1 cellular context compared by ENCODE assay signal in the genomic region with DNA sequence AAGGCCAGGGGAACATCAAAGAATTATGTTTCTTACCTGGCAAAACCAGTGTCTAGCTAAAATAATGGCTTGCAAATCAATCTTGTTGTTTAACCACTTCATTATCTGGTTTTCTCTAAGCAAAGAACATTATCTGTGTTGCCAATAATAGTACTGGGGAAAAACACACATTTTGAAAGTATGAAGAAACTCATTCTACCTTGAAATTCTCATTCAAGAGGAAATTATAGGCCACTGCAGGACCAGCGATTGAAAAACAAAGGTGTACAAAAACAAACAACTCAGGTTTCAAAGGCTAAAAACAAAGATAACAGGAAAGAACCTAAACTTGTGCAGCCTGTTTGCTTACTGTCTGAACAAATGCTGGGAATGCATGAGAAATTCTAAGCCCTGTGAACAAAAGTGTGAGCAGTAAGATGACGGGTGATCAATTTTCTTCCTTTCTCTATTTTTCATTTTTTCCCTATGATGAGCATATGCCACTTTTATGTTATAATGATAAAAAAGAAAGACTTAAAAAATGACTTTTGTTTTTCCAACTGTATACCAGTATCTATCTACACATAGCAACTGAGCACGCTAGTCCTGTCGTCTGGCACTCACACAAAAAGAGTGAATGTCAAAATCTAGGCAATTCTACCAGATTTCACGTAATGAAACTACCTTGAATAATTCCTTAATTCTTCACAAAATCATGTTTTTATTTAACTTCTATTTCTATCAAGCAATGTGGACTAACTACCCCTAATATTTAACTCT.
TF ChIP-seq lines count a peak whose summit lies in the region.

No MANE protein-coding gene starts in this region.

TF ChIP-seq in HepG2, 621 proteins besides CTCF, POLR2A, EP300 and RAD21 (continued from another document and continues in another):
- TF ChIP-seq, protein P1, sequence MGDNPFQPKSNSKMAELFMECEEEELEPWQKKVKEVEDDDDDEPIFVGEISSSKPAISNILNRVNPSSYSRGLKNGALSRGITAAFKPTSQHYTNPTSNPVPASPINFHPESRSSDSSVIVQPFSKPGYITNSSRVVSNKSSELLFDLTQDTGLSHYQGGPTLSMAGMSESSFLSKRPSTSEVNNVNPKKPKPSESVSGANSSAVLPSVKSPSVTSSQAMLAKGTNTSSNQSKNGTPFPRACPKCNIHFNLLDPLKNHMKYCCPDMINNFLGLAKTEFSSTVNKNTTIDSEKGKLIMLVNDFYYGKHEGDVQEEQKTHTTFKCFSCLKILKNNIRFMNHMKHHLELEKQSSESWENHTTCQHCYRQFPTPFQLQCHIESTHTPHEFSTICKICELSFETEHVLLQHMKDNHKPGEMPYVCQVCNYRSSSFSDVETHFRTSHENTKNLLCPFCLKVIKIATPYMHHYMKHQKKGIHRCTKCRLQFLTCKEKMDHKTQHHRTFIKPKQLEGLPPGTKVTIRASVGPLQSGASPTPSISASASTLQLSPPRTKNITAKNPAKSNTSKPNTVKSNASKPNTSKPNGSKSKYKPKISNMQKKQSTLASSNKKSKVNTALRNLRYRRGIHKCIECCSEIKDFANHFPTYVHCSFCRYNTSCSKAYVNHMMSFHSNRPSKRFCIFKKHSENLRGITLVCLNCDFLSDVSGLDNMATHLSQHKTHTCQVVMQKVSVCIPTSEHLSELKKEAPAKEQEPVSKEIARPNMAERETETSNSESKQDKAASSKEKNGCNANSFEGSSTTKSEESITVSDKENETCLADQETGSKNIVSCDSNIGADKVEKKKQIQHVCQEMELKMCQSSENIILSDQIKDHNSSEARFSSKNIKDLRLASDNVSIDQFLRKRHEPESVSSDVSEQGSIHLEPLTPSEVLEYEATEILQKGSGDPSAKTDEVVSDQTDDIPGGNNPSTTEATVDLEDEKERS (CRISPR knock-in tag; IDR thresholded peaks at IDR 0.05), result peak; percentile 27; the same call in 1 of the 2 replicates
- peak; percentile 82; the same call in 1 of the 2 replicates for TF ChIP-seq MEIS2 (CRISPR knock-in tag; IDR thresholded peaks at IDR 0.05)
- TF ChIP-seq ZNF558 (CRISPR knock-in tag; IDR thresholded peaks at IDR 0.05; ENCODE audit: borderline replicate concordance), result peak; percentile 91; the same call in 1 of the 2 replicates
- TF ChIP-seq NFE2L1 (CRISPR knock-in tag; IDR thresholded peaks at IDR 0.05; ENCODE audit: borderline replicate concordance), result no peak
- no peak for TF ChIP-seq ZSCAN22 (CRISPR knock-in tag; IDR thresholded peaks at IDR 0.05)
- TF ChIP-seq, protein P2, sequence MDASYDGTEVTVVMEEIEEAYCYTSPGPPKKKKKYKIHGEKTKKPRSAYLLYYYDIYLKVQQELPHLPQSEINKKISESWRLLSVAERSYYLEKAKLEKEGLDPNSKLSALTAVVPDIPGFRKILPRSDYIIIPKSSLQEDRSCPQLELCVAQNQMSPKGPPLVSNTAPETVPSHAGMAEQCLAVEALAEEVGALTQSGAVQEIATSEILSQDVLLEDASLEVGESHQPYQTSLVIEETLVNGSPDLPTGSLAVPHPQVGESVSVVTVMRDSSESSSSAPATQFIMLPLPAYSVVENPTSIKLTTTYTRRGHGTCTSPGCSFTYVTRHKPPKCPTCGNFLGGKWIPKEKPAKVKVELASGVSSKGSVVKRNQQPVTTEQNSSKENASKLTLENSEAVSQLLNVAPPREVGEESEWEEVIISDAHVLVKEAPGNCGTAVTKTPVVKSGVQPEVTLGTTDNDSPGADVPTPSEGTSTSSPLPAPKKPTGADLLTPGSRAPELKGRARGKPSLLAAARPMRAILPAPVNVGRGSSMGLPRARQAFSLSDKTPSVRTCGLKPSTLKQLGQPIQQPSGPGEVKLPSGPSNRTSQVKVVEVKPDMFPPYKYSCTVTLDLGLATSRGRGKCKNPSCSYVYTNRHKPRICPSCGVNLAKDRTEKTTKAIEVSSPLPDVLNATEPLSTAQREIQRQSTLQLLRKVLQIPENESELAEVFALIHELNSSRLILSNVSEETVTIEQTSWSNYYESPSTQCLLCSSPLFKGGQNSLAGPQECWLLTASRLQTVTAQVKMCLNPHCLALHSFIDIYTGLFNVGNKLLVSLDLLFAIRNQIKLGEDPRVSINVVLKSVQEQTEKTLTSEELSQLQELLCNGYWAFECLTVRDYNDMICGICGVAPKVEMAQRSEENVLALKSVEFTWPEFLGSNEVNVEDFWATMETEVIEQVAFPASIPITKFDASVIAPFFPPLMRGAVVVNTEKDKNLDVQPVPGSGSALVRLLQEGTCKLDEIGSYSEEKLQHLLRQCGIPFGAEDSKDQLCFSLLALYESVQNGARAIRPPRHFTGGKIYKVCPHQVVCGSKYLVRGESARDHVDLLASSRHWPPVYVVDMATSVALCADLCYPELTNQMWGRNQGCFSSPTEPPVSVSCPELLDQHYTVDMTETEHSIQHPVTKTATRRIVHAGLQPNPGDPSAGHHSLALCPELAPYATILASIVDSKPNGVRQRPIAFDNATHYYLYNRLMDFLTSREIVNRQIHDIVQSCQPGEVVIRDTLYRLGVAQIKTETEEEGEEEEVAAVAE (CRISPR knock-in tag; IDR thresholded peaks at IDR 0.05; ENCODE audit: borderline replicate concordance), result peak; percentile 66; the same call in 1 of the 2 replicates
- TF ChIP-seq MBD4 (IDR thresholded peaks at IDR 0.05; ENCODE audit: borderline replicate concordance, low read length), result peak; percentile 96
- no peak for TF ChIP-seq ZNF263 (CRISPR knock-in tag; IDR thresholded peaks at IDR 0.05)
- TF ChIP-seq PPARG (CRISPR knock-in tag; conservative IDR thresholded peaks at IDR 0.05), result peak; percentile 95
- peak; percentile 89; the same call in 1 of the 2 replicates for TF ChIP-seq KDM6A (CRISPR knock-in tag; IDR thresholded peaks at IDR 0.05; ENCODE audit: low read depth)
- TF ChIP-seq TCF12 (IDR thresholded peaks at IDR 0.05), result no peak
- peak; percentile 70; the same call in 1 of the 2 replicates for TF ChIP-seq TCF12 (CRISPR knock-in tag; IDR thresholded peaks at IDR 0.05)
- peak; percentile 44; the same call in 1 of the 2 replicates for TF ChIP-seq YEATS4 (CRISPR knock-in tag; IDR thresholded peaks at IDR 0.05; ENCODE audit: borderline replicate concordance)
- TF ChIP-seq NCOA5 (CRISPR knock-in tag; IDR thresholded peaks at IDR 0.05), result peak; percentile 76; the same call in 1 of the 2 replicates
- TF ChIP-seq, protein P3, sequence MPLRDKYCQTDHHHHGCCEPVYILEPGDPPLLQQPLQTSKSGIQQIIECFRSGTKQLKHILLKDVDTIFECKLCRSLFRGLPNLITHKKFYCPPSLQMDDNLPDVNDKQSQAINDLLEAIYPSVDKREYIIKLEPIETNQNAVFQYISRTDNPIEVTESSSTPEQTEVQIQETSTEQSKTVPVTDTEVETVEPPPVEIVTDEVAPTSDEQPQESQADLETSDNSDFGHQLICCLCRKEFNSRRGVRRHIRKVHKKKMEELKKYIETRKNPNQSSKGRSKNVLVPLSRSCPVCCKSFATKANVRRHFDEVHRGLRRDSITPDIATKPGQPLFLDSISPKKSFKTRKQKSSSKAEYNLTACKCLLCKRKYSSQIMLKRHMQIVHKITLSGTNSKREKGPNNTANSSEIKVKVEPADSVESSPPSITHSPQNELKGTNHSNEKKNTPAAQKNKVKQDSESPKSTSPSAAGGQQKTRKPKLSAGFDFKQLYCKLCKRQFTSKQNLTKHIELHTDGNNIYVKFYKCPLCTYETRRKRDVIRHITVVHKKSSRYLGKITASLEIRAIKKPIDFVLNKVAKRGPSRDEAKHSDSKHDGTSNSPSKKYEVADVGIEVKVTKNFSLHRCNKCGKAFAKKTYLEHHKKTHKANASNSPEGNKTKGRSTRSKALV (CRISPR knock-in tag; IDR thresholded peaks at IDR 0.05), result peak; percentile 65; the same call in 1 of the 2 replicates
- TF ChIP-seq ARNT2 (CRISPR knock-in tag; IDR thresholded peaks at IDR 0.05; ENCODE audit: low read depth), result peak; percentile 58; the same call in 1 of the 2 replicates
- TF ChIP-seq, protein P4, sequence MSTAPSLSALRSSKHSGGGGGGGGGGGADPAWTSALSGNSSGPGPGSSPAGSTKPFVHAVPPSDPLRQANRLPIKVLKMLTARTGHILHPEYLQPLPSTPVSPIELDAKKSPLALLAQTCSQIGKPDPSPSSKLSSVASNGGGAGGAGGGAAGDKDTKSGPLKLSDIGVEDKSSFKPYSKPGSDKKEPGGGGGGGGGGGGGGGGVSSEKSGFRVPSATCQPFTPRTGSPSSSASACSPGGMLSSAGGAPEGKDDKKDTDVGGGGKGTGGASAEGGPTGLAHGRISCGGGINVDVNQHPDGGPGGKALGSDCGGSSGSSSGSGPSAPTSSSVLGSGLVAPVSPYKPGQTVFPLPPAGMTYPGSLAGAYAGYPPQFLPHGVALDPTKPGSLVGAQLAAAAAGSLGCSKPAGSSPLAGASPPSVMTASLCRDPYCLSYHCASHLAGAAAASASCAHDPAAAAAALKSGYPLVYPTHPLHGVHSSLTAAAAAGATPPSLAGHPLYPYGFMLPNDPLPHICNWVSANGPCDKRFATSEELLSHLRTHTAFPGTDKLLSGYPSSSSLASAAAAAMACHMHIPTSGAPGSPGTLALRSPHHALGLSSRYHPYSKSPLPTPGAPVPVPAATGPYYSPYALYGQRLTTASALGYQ (CRISPR knock-in tag; IDR thresholded peaks at IDR 0.05), result peak; percentile 98
- TF ChIP-seq SMAD1 (CRISPR knock-in tag; IDR thresholded peaks at IDR 0.05; ENCODE audit: borderline replicate concordance, low read depth), result no peak
- TF ChIP-seq ZNF20 (CRISPR knock-in tag; IDR thresholded peaks at IDR 0.05), result no peak
- TF ChIP-seq, protein P5, sequence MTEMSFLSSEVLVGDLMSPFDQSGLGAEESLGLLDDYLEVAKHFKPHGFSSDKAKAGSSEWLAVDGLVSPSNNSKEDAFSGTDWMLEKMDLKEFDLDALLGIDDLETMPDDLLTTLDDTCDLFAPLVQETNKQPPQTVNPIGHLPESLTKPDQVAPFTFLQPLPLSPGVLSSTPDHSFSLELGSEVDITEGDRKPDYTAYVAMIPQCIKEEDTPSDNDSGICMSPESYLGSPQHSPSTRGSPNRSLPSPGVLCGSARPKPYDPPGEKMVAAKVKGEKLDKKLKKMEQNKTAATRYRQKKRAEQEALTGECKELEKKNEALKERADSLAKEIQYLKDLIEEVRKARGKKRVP (CRISPR knock-in tag; IDR thresholded peaks at IDR 0.05), result peak in 1 of 2 experiments; percentile 83; a peak in 2 of 4 replicates
- TF ChIP-seq ZNF720 (CRISPR knock-in tag; IDR thresholded peaks at IDR 0.05), result no peak
- no peak for TF ChIP-seq ZNF282 (IDR thresholded peaks at IDR 0.05; ENCODE audit: partially characterized antibody)
- TF ChIP-seq ZNF205 (CRISPR knock-in tag; IDR thresholded peaks at IDR 0.05), result peak; percentile 53; the same call in 1 of the 2 replicates
- TF ChIP-seq, protein P6, sequence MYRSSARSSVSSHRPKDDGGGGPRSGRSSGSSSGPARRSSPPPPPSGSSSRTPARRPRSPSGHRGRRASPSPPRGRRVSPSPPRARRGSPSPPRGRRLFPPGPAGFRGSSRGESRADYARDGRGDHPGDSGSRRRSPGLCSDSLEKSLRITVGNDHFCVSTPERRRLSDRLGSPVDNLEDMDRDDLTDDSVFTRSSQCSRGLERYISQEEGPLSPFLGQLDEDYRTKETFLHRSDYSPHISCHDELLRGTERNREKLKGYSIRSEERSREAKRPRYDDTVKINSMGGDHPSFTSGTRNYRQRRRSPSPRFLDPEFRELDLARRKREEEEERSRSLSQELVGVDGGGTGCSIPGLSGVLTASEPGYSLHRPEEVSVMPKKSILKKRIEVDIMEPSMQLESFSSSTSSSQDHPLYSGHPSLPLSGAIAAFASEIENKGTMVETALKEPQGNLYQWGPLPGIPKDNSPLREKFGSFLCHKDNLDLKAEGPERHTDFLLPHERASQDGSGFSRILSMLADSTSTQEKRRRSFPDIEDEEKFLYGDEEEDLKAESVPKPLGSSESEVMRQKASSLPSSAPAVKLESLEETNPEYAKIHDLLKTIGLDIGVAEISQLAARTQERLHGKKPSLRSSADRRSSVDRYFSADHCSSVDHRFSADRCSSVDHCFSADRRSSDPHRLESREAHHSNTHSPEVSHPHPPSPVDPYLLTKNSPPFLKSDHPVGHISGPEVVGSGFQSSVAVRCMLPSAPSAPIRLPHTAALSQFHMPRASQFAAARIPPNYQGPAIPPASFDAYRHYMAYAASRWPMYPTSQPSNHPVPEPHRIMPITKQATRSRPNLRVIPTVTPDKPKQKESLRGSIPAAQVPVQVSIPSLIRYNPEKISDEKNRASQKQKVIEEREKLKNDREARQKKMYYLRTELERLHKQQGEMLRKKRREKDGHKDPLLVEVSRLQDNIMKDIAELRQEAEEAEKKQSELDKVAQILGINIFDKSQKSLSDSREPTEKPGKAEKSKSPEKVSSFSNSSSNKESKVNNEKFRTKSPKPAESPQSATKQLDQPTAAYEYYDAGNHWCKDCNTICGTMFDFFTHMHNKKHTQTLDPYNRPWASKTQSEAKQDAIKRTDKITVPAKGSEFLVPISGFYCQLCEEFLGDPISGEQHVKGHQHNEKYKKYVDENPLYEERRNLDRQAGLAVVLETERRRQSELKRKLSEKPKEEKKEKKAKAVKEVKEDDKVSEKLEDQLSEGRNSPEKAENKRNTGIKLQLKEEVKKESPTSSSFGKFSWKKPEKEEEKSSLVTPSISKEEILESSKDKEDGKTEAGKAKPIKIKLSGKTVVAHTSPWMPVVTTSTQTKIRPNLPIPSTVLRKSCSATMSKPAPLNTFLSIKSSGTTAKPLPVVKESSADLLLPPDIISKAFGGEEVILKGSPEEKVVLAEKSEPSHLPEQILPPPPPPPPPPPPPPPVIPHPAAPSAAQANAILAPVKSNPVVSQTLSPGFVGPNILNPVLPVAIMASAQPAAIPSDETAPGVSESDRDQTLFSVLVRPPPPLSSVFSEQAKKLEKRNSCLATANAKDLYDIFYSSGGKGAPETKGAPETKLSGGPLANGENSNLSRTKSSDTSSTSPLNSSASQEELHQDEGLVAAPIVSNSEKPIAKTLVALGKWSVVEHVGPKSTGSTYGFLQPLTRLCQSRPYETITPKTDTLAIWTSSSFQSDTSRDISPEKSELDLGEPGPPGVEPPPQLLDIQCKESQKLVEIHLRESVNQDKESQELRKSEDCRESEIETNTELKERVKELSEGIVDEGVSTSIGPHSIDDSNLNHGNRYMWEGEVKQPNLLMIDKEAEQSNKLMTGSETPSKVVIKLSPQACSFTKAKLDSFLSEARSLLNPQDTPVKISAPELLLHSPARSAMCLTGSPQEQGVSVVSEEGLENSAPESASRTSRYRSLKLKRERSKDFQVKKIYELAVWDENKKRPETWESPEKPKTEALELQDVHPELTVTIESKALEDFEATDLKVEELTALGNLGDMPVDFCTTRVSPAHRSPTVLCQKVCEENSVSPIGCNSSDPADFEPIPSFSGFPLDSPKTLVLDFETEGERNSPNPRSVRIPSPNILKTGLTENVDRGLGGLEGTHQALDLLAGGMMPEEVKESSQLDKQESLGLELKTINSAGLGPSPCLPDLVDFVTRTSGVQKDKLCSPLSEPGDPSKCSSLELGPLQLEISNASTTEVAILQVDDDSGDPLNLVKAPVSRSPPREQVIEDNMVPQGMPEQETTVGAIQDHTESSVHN (CRISPR knock-in tag; IDR thresholded peaks at IDR 0.05), result no peak
- TF ChIP-seq, protein P7, sequence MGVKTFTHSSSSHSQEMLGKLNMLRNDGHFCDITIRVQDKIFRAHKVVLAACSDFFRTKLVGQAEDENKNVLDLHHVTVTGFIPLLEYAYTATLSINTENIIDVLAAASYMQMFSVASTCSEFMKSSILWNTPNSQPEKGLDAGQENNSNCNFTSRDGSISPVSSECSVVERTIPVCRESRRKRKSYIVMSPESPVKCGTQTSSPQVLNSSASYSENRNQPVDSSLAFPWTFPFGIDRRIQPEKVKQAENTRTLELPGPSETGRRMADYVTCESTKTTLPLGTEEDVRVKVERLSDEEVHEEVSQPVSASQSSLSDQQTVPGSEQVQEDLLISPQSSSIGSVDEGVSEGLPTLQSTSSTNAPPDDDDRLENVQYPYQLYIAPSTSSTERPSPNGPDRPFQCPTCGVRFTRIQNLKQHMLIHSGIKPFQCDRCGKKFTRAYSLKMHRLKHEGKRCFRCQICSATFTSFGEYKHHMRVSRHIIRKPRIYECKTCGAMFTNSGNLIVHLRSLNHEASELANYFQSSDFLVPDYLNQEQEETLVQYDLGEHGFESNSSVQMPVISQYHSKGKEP (CRISPR knock-in tag; IDR thresholded peaks at IDR 0.05), result peak; percentile 48; the same call in 1 of the 2 replicates
- no peak for TF ChIP-seq GTF3A (CRISPR knock-in tag; conservative IDR thresholded peaks at IDR 0.05)
- no peak for TF ChIP-seq MAZ (IDR thresholded peaks at IDR 0.05; ENCODE audit: borderline replicate concordance, low read depth, low read length)
- no peak for TF ChIP-seq MAZ (CRISPR knock-in tag; IDR thresholded peaks at IDR 0.05; ENCODE audit: low read depth)
- TF ChIP-seq ZNF264 (CRISPR knock-in tag; IDR thresholded peaks at IDR 0.05), result peak; percentile 65; the same call in 1 of the 2 replicates
